In genomic region chr6:167799033-167799933, GRCh38 we compare ENCODE assay signal across 10 cellular contexts. TPM values are rescaled to one million over a fixed set of nuclear protein-coding genes. Genes with fewer than 3 reads are reported as not detected.
DNase-seq lines count a peak whose midpoint lies in the region; ATAC-seq and TF ChIP-seq lines count a peak whose summit lies in the region.
"Had no signal": no experiment of that assay in that cellular context is flagged by ENCODE, and none has a peak within 500 bp of the region (broad histone marks: within the 10 kb centered on the region; RNA-seq: fewer than 3 reads in every experiment).

No MANE protein-coding gene starts in this region.

- TF ChIP-seq CTCF in epithelial cell of proximal tubule (conservative IDR thresholded peaks at IDR 0.05; ENCODE audit: low read depth, low read length) = peak; percentile 4

- peaks cover 53% of the 10 kb centered on the region for H3K27me3 Mint-ChIP-seq in activated T-helper 1 cell treated with anti-CD3 and anti-CD28 coated beads, Interleukin-12 subunit alpha, Interleukin-12 subunit beta, Interleukin-2, Interleukin-4 antibody, amounts not matched to agents 30 ng/mL and 10 ng/mL and 1 ng/mL, durations not matched to agents 14 hours and 24 hours and 36 hours (ENCODE audit: insufficient read depth)

- in situ Hi-C loops in G401 (cut with HindIII; ENCODE audit: low sequenced_read_pairs) = no loop called here

- no peaks in the 10 kb centered on the region for H3K36me3 Mint-ChIP-seq in activated T-helper 1 cell treated with anti-CD3 and anti-CD28 coated beads, Interleukin-12 subunit alpha, Interleukin-12 subunit beta, Interleukin-2, Interleukin-4 antibody, amounts not matched to agents 30 ng/mL and 10 ng/mL and 1 ng/mL, durations not matched to agents 14 hours and 24 hours and 36 hours (ENCODE audit: low read depth)

- H3K9me3 Mint-ChIP-seq in activated T-helper 1 cell treated with anti-CD3 and anti-CD28 coated beads, Interleukin-12 subunit alpha, Interleukin-12 subunit beta, Interleukin-2, Interleukin-4 antibody, amounts not matched to agents 30 ng/mL and 10 ng/mL and 1 ng/mL, durations not matched to agents 14 hours and 24 hours and 36 hours = no peaks in the 10 kb centered on the region

- intact Hi-C loops in activated T-helper 1 cell treated with anti-CD3 and anti-CD28 coated beads, Interleukin-12 subunit alpha, Interleukin-12 subunit beta, Interleukin-2, Interleukin-4 antibody, amounts not matched to agents 30 ng/mL and 10 ng/mL and 1 ng/mL, durations not matched to agents 14 hours and 24 hours and 36 hours (cut with micrococcal nuclease) = no loop called here

- no peak for ATAC-seq in HG02840 (IDR thresholded peaks at IDR 0.05; ENCODE audit: low FRiP score, unreplicated experiment)

- no peak overlapping the region for H3K4me3 Mint-ChIP-seq in activated T-helper 1 cell treated with anti-CD3 and anti-CD28 coated beads, Interleukin-12 subunit alpha, Interleukin-12 subunit beta, Interleukin-2, Interleukin-4 antibody, amounts not matched to agents 30 ng/mL and 10 ng/mL and 1 ng/mL, durations not matched to agents 14 hours and 24 hours and 36 hours

- DNase-seq in G401 (ENCODE audit: low spot score) = peak; percentile 81
- peak; percentile 27 for DNase-seq in NCI-H774 (lab: John Stamatoyannopoulos, UW)
- no peak for DNase-seq in epithelial cell of proximal tubule (ENCODE audit: low read depth)
- DNase-seq in myocyte (ENCODE audit: low read depth) = peak; percentile 22
- no peak for DNase-seq in mucosa of gallbladder (ENCODE audit: low spot score)
- no peak for DNase-seq in activated T-helper 1 cell treated with anti-CD3 and anti-CD28 coated beads, Interleukin-12 subunit alpha, Interleukin-12 subunit beta, Interleukin-2, Interleukin-4 antibody, amounts not matched to agents 30 ng/mL and 10 ng/mL and 1 ng/mL, durations not matched to agents 14 hours and 24 hours and 36 hours (ENCODE audit: low spot score)
- no peak for DNase-seq in activated effector memory CD4-positive, alpha-beta T cell treated with Interleukin-2 at 50 U/mL for 16 hours
- DNase-seq: upper lobe of left lung had no signal

- no peak overlapping the region for H3K27ac Mint-ChIP-seq in activated T-helper 1 cell treated with anti-CD3 and anti-CD28 coated beads, Interleukin-12 subunit alpha, Interleukin-12 subunit beta, Interleukin-2, Interleukin-4 antibody, amounts not matched to agents 30 ng/mL and 10 ng/mL and 1 ng/mL, durations not matched to agents 14 hours and 24 hours and 36 hours

- H3K4me3 ChIP-seq in epithelial cell of proximal tubule (ENCODE audit: low read depth, low read length) = no peak overlapping the region
- H3K4me3 ChIP-seq: coronary artery, upper lobe of left lung had no signal

- H3K4me1 Mint-ChIP-seq in activated T-helper 1 cell treated with anti-CD3 and anti-CD28 coated beads, Interleukin-12 subunit alpha, Interleukin-12 subunit beta, Interleukin-2, Interleukin-4 antibody, amounts not matched to agents 30 ng/mL and 10 ng/mL and 1 ng/mL, durations not matched to agents 14 hours and 24 hours and 36 hours (ENCODE audit: low read depth) = peaks cover 5% of the 10 kb centered on the region

RNA-seq across cellular contexts. Expression of gene AFDN, which starts 27.4 kb away (rescaled TPM):
- 11.9 and 13.8 TPM in 2 replicates for total RNA-seq in G401 (2014; rRNA removed; shearing (Covaris generic))
- total RNA-seq in epithelial cell of proximal tubule = 38.3 and 109 TPM in 2 replicates
- 28.4 and 32.0 TPM in 2 replicates for total RNA-seq in myocyte
- polyA plus RNA-seq in myocyte (2012) = 13.1 TPM
- total RNA-seq in mucosa of gallbladder = 226 TPM
- total RNA-seq in activated T-helper 1 cell treated with anti-CD3 and anti-CD28 coated beads, Interleukin-12 subunit alpha, Interleukin-12 subunit beta, Interleukin-2, Interleukin-4 antibody, amounts not matched to agents 30 ng/mL and 10 ng/mL and 1 ng/mL, durations not matched to agents 14 hours and 24 hours and 36 hours = 70.1 and 75.9 TPM in 2 replicates

Comparison
In these comparisons a context has a peak if more than half of its experiments do, and no peak if none do; other contexts are left out.
1. DNase-seq: peak in G401 (single experiment), NCI-H774 (single experiment) and myocyte (single experiment); none in epithelial cell of proximal tubule (single experiment), mucosa of gallbladder (single experiment), activated T-helper 1 cell treated with anti-CD3 and anti-CD28 coated beads, Interleukin-12 subunit alpha, Interleukin-12 subunit beta, Interleukin-2, Interleukin-4 antibody, amounts not matched to agents 30 ng/mL and 10 ng/mL and 1 ng/mL, durations not matched to agents 14 hours and 24 hours and 36 hours (single experiment) and activated effector memory CD4-positive, alpha-beta T cell treated with Interleukin-2 at 50 U/mL for 16 hours (single experiment).